ENCODE assay signal across 8 cellular contexts in genomic region chr5:88785396-88786216, GRCh38.
DNase-seq lines count a peak whose midpoint lies in the region; ATAC-seq and TF ChIP-seq lines count a peak whose summit lies in the region.

No MANE protein-coding gene starts in this region.

- no peaks in the 10 kb centered on the region for H3K27me3 Mint-ChIP-seq in stimulated activated naive B cell treated with anti-CD40 and anti-IgM and Interleukin-4, amounts not matched to agents 10 μg/mL and 1 μg/mL and 100 μg/mL, for 72 hours

- peak overlapping the region; percentile 80 for H3K27ac ChIP-seq in HEK293 (ENCODE audit: extremely low read depth, low read depth, low read length)

- no peaks in the 10 kb centered on the region for H3K9me3 ChIP-seq in HEK293 (ENCODE audit: control insufficient read depth, insufficient read depth, low read depth, low read length)

- H3K4me1 ChIP-seq in HEK293 (ENCODE audit: control insufficient read depth, insufficient read depth, low read length) = peaks cover 18% of the 10 kb centered on the region

- ATAC-seq in stimulated activated naive B cell treated with anti-CD40 and anti-IgM and Interleukin-4, amounts not matched to agents 10 μg/mL and 1 μg/mL and 100 μg/mL, for 72 hours (replicated peaks) = peak; percentile 68 to 71

- H3K27ac Mint-ChIP-seq in stimulated activated naive B cell treated with anti-CD40 and anti-IgM and Interleukin-4, amounts not matched to agents 10 μg/mL and 1 μg/mL and 100 μg/mL, for 72 hours = peak overlapping the region; percentile 91

- H3K9me3 Mint-ChIP-seq in stimulated activated naive B cell treated with anti-CD40 and anti-IgM and Interleukin-4, amounts not matched to agents 10 μg/mL and 1 μg/mL and 100 μg/mL, for 72 hours = peaks cover 0 to 3% of the 10 kb centered on the region in 2 donors

- H3K36me3 Mint-ChIP-seq in stimulated activated naive B cell treated with anti-CD40 and anti-IgM and Interleukin-4, amounts not matched to agents 10 μg/mL and 1 μg/mL and 100 μg/mL, for 72 hours = peaks cover 43 to 58% of the 10 kb centered on the region in 2 donors

- H3K4me3 ChIP-seq in GM12865 (ENCODE audit: low read depth, low read length) (peak overlapping the region; percentile 25), HEK293 (ENCODE audit: low read depth, low read length) (peak overlapping the region; percentile 30), astrocyte of the spinal cord (ENCODE audit: low read depth, low read length) (no peak overlapping the region)

- peaks cover 33 to 65% of the 10 kb centered on the region in 2 donors for H3K4me1 Mint-ChIP-seq in stimulated activated naive B cell treated with anti-CD40 and anti-IgM and Interleukin-4, amounts not matched to agents 10 μg/mL and 1 μg/mL and 100 μg/mL, for 72 hours

- TF ChIP-seq CTCF in GM12865 (IDR thresholded peaks at IDR 0.05; ENCODE audit: insufficient read depth, low read depth, low read length, missing control alignments) = no peak
- TF ChIP-seq CTCF in HEK293 (tag by site-specific recombination; IDR thresholded peaks at IDR 0.05) = no peak
- TF ChIP-seq CTCF in astrocyte of the spinal cord (IDR thresholded peaks at IDR 0.05; ENCODE audit: low read depth, low read length) = no peak

- in situ Hi-C loops in astrocyte of the spinal cord (cut with HindIII; ENCODE audit: low sequenced_read_pairs) = no loop called here

- DNase-seq in GM12865 (ENCODE audit: low read depth) (peak; percentile 63), MV-4-11 (lab: John Stamatoyannopoulos, UW) (peak; percentile 28), astrocyte of the spinal cord (ENCODE audit: low read depth, low spot score) (peak; percentile 97), islet precursor cell (peak; percentile 93), NCI-H510A (lab: John Stamatoyannopoulos, UW) (no peak), NCI-H524 (lab: John Stamatoyannopoulos, UW) (no peak)
- DNase-seq in stimulated activated naive B cell treated with anti-CD40 and anti-IgM and Interleukin-4, amounts not matched to agents 10 μg/mL and 1 μg/mL and 100 μg/mL, for 72 hours = no peak

- peak overlapping the region; percentile 62 to 64 for H3K4me3 Mint-ChIP-seq in stimulated activated naive B cell treated with anti-CD40 and anti-IgM and Interleukin-4, amounts not matched to agents 10 μg/mL and 1 μg/mL and 100 μg/mL, for 72 hours

- CTCF ChIA-PET in HEK293 (lab: Yijun Ruan, JAX) = interaction anchor here (0.7 to 0.9 kb wide), 2 partner anchors 43 to 1480 kb away, joined by 3 to 4 read pairs; no protein-coding TSS in a partner anchor

- POLR2A ChIA-PET in HEK293 (lab: Yijun Ruan, JAX) = interaction anchor here (0.7 kb wide), 2 partner anchors 96 to 97 kb away, joined by 3 to 4 read pairs; partner anchors contain the start of gene MEF2C

- no peaks in the 10 kb centered on the region for H3K36me3 ChIP-seq in HEK293 (ENCODE audit: control insufficient read depth in 2 of 2, insufficient read depth in 1 of 2, low read length in 2 of 2)

TF ChIP-seq in HEK293, 187 proteins besides CTCF, POLR2A, EP300 and RAD21 (continues in another document):
- TF ChIP-seq ZNF677 (tag by site-specific recombination; IDR thresholded peaks at IDR 0.05) = no peak
- no peak for TF ChIP-seq ZNF571 (tag by site-specific recombination; IDR thresholded peaks at IDR 0.05)
- TF ChIP-seq EGR2 (tag by site-specific recombination; IDR thresholded peaks at IDR 0.05; ENCODE audit: low read depth) = no peak
- no peak for TF ChIP-seq ZNF701 (tag by site-specific recombination; IDR thresholded peaks at IDR 0.05)
- TF ChIP-seq SALL2 (tag by site-specific recombination; IDR thresholded peaks at IDR 0.05; ENCODE audit: borderline replicate concordance) = no peak
- no peak for TF ChIP-seq ZNF174 (tag by site-specific recombination; IDR thresholded peaks at IDR 0.05)
- no peak; the same call in 1 of the 2 replicates for TF ChIP-seq ZNF449 (tag by site-specific recombination; IDR thresholded peaks at IDR 0.05)
- TF ChIP-seq SCRT2 (tag by site-specific recombination; IDR thresholded peaks at IDR 0.05) = peak; percentile 28; the same call in 1 of the 2 replicates
- TF ChIP-seq ZBTB10 (tag by site-specific recombination; IDR thresholded peaks at IDR 0.05) = no peak
- no peak for TF ChIP-seq ZNF416 (tag by site-specific recombination; IDR thresholded peaks at IDR 0.05)
- no peak for TF ChIP-seq MEIS1 (CRISPR knock-in tag; IDR thresholded peaks at IDR 0.05; ENCODE audit: borderline replicate concordance)
- peak; percentile 58; the same call in 1 of the 2 replicates for TF ChIP-seq KLF10 (tag by site-specific recombination; IDR thresholded peaks at IDR 0.05)
- TF ChIP-seq HOXC10 (CRISPR knock-in tag; IDR thresholded peaks at IDR 0.05) = no peak
- no peak for TF ChIP-seq ZBTB26 (tag by site-specific recombination; optimal IDR thresholded peaks at IDR 0.05)
- no peak for TF ChIP-seq ZNF148 (tag by site-specific recombination; IDR thresholded peaks at IDR 0.05; ENCODE audit: borderline replicate concordance)
- no peak for TF ChIP-seq ZNF514 (tag by site-specific recombination; IDR thresholded peaks at IDR 0.05)
- TF ChIP-seq ZNF521 (tag by site-specific recombination; IDR thresholded peaks at IDR 0.05) = no peak
- TF ChIP-seq ZNF19 (tag by site-specific recombination; IDR thresholded peaks at IDR 0.05; ENCODE audit: low read depth) = no peak
- TF ChIP-seq ZNF223 (tag by site-specific recombination; IDR thresholded peaks at IDR 0.05) = no peak
- TF ChIP-seq YY2 (tag by site-specific recombination; IDR thresholded peaks at IDR 0.05) = no peak
- no peak for TF ChIP-seq ZEB2 (tag by site-specific recombination; IDR thresholded peaks at IDR 0.05)
- no peak for TF ChIP-seq ZFP3 (tag by site-specific recombination; IDR thresholded peaks at IDR 0.05; ENCODE audit: low read depth)

Comparison
In these comparisons a context has a peak if more than half of its experiments do, and no peak if none do; other contexts are left out.
1. DNase-seq: peak in GM12865 (single experiment), MV-4-11 (single experiment), astrocyte of the spinal cord (single experiment) and islet precursor cell (single experiment); none in stimulated activated naive B cell treated with anti-CD40 and anti-IgM and Interleukin-4, amounts not matched to agents 10 μg/mL and 1 μg/mL and 100 μg/mL, for 72 hours (single experiment), NCI-H510A (single experiment) and NCI-H524 (0 of 2).